In the genomic region with DNA sequence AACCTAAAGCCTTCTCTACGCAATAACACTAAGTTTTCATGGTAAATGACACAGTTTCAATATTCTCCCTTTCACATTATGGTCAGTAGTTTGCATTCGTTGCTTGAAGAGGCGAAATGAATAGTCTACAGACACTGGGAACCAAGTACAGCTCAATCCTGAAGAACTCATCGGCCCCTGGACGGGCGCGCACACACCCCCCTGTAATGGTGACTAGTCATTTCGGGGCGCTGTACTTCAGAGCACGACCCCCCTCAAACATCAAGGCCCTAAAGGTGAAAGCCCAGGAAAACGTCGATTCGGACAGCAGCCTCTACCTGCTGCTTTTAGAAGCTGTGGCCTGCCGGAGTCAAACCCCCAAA, we compare ENCODE assay signal across 8 cellular contexts. TPM values are rescaled to one million over a fixed set of nuclear protein-coding genes. Genes with fewer than 3 reads are reported as not detected.
DNase-seq lines count a peak whose midpoint lies in the region; ATAC-seq and TF ChIP-seq lines count a peak whose summit lies in the region.

No MANE protein-coding gene starts in this region.

- no peak for TF ChIP-seq CTCF in C4-2B (conservative IDR thresholded peaks at IDR 0.05)
- TF ChIP-seq CTCF in HFFc6 (IDR thresholded peaks at IDR 0.05) = no peak
- no peak for TF ChIP-seq CTCF in hepatocyte (IDR thresholded peaks at IDR 0.05; ENCODE audit: poor library complexity)

- H3K27me3 Mint-ChIP-seq in HFFc6 (ENCODE audit: insufficient read depth) = peaks cover 6% of the 10 kb centered on the region; the same call in 1 of the 2 replicates
- H3K27me3 Mint-ChIP-seq in activated T-cell treated with anti-CD3 and anti-CD28 coated beads, Interleukin-2, amount 50 U/mL, for 72 hours (ENCODE audit: low read depth) = peaks cover 10% of the 10 kb centered on the region

- 2% methylated on average over 14 of the region's 14 CpGs for WGBS in hepatocyte (ENCODE audit: low lambda C conversion rate, missing lambda C conversion rate)

- peaks cover 46% of the 10 kb centered on the region for H4K20me1 ChIP-seq in hepatocyte (ENCODE audit: insufficient read depth, poor library complexity, severe bottlenecking)

- H3K4me2 ChIP-seq in hepatocyte = peak overlapping the region; percentile 84

- H3K27me3 ChIP-seq in hepatocyte (no peaks in the 10 kb centered on the region), skeletal muscle tissue (ENCODE audit: control insufficient read depth in 3 of 3, insufficient read depth in 3 of 3, low read length in 3 of 3) (no peaks in the 10 kb centered on the region)

- H3K4me3 Mint-ChIP-seq in HFFc6 = peak overlapping the region; percentile 96
- H3K4me3 Mint-ChIP-seq in activated T-cell treated with anti-CD3 and anti-CD28 coated beads, Interleukin-2, amount 50 U/mL, for 72 hours = peak overlapping the region; percentile 98 to 100

- DNase-seq in HFFc6 = no peak
- peak; percentile 14 to 17 for DNase-seq in activated T-cell treated with anti-CD3 and anti-CD28 coated beads, Interleukin-2, amount 50 U/mL, for 72 hours
- peak; percentile 24 for DNase-seq in hepatocyte (ENCODE audit: low spot score)
- DNase-seq in NCI-H748 treated with DMSO at 0.1 percent for 48 hours (lab: John Stamatoyannopoulos, UW) = no peak
- no peak for DNase-seq in GDM1 (lab: John Stamatoyannopoulos, UW)

- peak overlapping the region; percentile 95 to 99 (median 97) for H3K9ac ChIP-seq in skeletal muscle tissue (ENCODE audit: low read depth in 1 of 3, low read length in 3 of 3)

- H3K27ac ChIP-seq in C4-2B (peak overlapping the region; percentile 94), hepatocyte (peak overlapping the region; percentile 98), skeletal muscle tissue (ENCODE audit: low read depth, low read length) (peak overlapping the region; percentile 99)

- no peaks in the 10 kb centered on the region for H3K9me3 Mint-ChIP-seq in HFFc6
- H3K9me3 Mint-ChIP-seq in activated T-cell treated with anti-CD3 and anti-CD28 coated beads, Interleukin-2, amount 50 U/mL, for 72 hours = no peaks in the 10 kb centered on the region

- peaks cover 21% of the 10 kb centered on the region for H3K36me3 Mint-ChIP-seq in HFFc6 (ENCODE audit: low read depth)
- H3K36me3 Mint-ChIP-seq in activated T-cell treated with anti-CD3 and anti-CD28 coated beads, Interleukin-2, amount 50 U/mL, for 72 hours (ENCODE audit: insufficient read depth in 2 of 2) = peaks cover 4 to 12% of the 10 kb centered on the region in 2 donors

- H3K27ac Mint-ChIP-seq in HFFc6 = peak overlapping the region; percentile 99
- H3K27ac Mint-ChIP-seq in activated T-cell treated with anti-CD3 and anti-CD28 coated beads, Interleukin-2, amount 50 U/mL, for 72 hours = peak overlapping the region; percentile 99

- H3K9me2 ChIP-seq in hepatocyte (replicated peaks; ENCODE audit: insufficient read depth) = no peaks in the 10 kb centered on the region

- H3K4me1 Mint-ChIP-seq in HFFc6 (ENCODE audit: low read depth) = peaks cover 59% of the 10 kb centered on the region
- peaks cover 55% of the 10 kb centered on the region for H3K4me1 Mint-ChIP-seq in activated T-cell treated with anti-CD3 and anti-CD28 coated beads, Interleukin-2, amount 50 U/mL, for 72 hours (ENCODE audit: low read depth)

- H3K4me1 ChIP-seq in hepatocyte (ENCODE audit: insufficient read depth) = peaks cover 30% of the 10 kb centered on the region
- H3K4me1 ChIP-seq in skeletal muscle tissue (ENCODE audit: control insufficient read depth in 3 of 3, insufficient read depth in 3 of 3, low read length in 3 of 3) = peaks cover 29 to 33% (median 32%) of the 10 kb centered on the region in 3 donors

- H3K9me3 ChIP-seq in hepatocyte (ENCODE audit: low read depth) (no peaks in the 10 kb centered on the region), skeletal muscle tissue (ENCODE audit: control insufficient read depth in 3 of 3, low read length in 3 of 3) (no peaks in the 10 kb centered on the region)

- H3K4me3 ChIP-seq in hepatocyte (peak overlapping the region; percentile 62), skeletal muscle tissue (ENCODE audit: low read length in 3 of 3) (peak overlapping the region; percentile 90 to 92 (median 92))

- H3K79me2 ChIP-seq in hepatocyte = peaks cover 53% of the 10 kb centered on the region

- peak overlapping the region; percentile 56 for H2AFZ ChIP-seq in hepatocyte

- H3K36me3 ChIP-seq in hepatocyte (replicated peaks; ENCODE audit: insufficient read depth, low read depth) (no peaks in the 10 kb centered on the region), skeletal muscle tissue (ENCODE audit: control insufficient read depth in 3 of 3, insufficient read depth in 3 of 3, low read length in 3 of 3) (no peaks in the 10 kb centered on the region)

- peak; percentile 15 to 41 for ATAC-seq in activated T-cell treated with anti-CD3 and anti-CD28 coated beads, Interleukin-2, amount 50 U/mL, for 72 hours (replicated peaks in 1 of 2)
- ATAC-seq in HG03280 (IDR thresholded peaks at IDR 0.05; ENCODE audit: unreplicated experiment) = no peak

RNA-seq across cellular contexts. Expression of a gene that starts 1.0 kb away (rescaled TPM):
- 10 to 100 TPM; 78.5 to 97.4 (median 81.1) TPM for total RNA-seq in HFFc6 (2021; fragmentation: NEBNext Ultra II Directional; extraction: Animal tissue kit (Norgen Biotek cat#: 25700))
- 100 to 1,000 TPM in 1 of 2 donors, 10 to 100 TPM in 1; 99.6 to 102 TPM for total RNA-seq in activated T-cell treated with anti-CD3 and anti-CD28 coated beads, Interleukin-2, amount 50 U/mL, for 72 hours
- total RNA-seq in hepatocyte (50.7 and 58.7 TPM in 2 replicates), skeletal muscle tissue (158 TPM)
- 49.2 and 52.0 TPM in 2 replicates for polyA plus RNA-seq in hepatocyte

RNA-seq across cellular contexts. Expression of a gene that starts 53.6 kb away (rescaled TPM):
- under 1 TPM in 1 of 6 experiments, not detected in 5; 0.14 TPM for total RNA-seq in HFFc6 (2021; fragmentation: NEBNext Ultra II Directional; extraction: Animal tissue kit (Norgen Biotek cat#: 25700))
- under 1 TPM in 1 of 2 donors, not detected in 1; 0.12 TPM for total RNA-seq in activated T-cell treated with anti-CD3 and anti-CD28 coated beads, Interleukin-2, amount 50 U/mL, for 72 hours
- total RNA-seq in hepatocyte = 0.10 TPM in 1 of 2 replicates, not detected in the other
- not detected in 2 replicates for polyA plus RNA-seq in hepatocyte
- not detected for total RNA-seq in skeletal muscle tissue

Comparison
In these comparisons a context has a peak if more than half of its experiments do, and no peak if none do; other contexts are left out.
1. DNase-seq: peak in activated T-cell treated with anti-CD3 and anti-CD28 coated beads, Interleukin-2, amount 50 U/mL, for 72 hours (2 of 2) and hepatocyte (single experiment); none in HFFc6 (single experiment), NCI-H748 treated with DMSO at 0.1 percent for 48 hours (single experiment) and GDM1 (single experiment).
2. Peak in every context shown above with its lines, with median percentiles within 50 percentile points of each other: H3K27ac ChIP-seq.